16 cellular contexts compared by ENCODE assay signal in genomic region chr9:86181379-86182315, GRCh38.
"Had no signal": no experiment of that assay in that cellular context is flagged by ENCODE, and none has a peak within 500 bp of the region (broad histone marks: within the 10 kb centered on the region; RNA-seq: fewer than 3 reads in every experiment).

No MANE protein-coding gene starts in this region.

- FAIRE-seq: keratinocyte, urothelium cell line had no signal

- H3K4me1 Mint-ChIP-seq: endodermal cell had no signal

- H3K27ac Mint-ChIP-seq: activated naive CD8-positive, alpha-beta T cell; endodermal cell; T-helper 2 cell treated with Interferon-gamma antibody and Interleukin-4, amounts not matched to agents 5 μg/mL and 100 μg/mL, for 36 hours had no signal

- H3K4me1 ChIP-seq: stomach had no signal

- H3K9me3 Mint-ChIP-seq: activated T-cell treated with anti-CD3 and anti-CD28 coated beads, Interleukin-2, amount 50 U/mL, for 4 hours; endodermal cell; T-helper 2 cell treated with Interferon-gamma antibody and Interleukin-4, amounts not matched to agents 5 μg/mL and 100 μg/mL, for 36 hours had no signal

- ATAC-seq: activated T-cell treated with anti-CD3 and anti-CD28 coated beads, Interleukin-2, amount 50 U/mL, for 4 hours; left ventricle myocardium superior had no signal

- H3K27me3 ChIP-seq: brain microvascular endothelial cell, ovary, stomach had no signal

- H3K9me3 ChIP-seq: ovary, stomach, thoracic aorta had no signal

- H3K36me3 Mint-ChIP-seq: activated naive CD8-positive, alpha-beta T cell had no signal

- H3K27ac ChIP-seq: brain microvascular endothelial cell, ovary, stomach, thoracic aorta had no signal

- H3K4me3 ChIP-seq: ovary, stomach, thoracic aorta had no signal

- H3K36me3 ChIP-seq: brain microvascular endothelial cell, ovary, stomach, thoracic aorta had no signal

- DNase-seq: activated CD4-positive, alpha-beta T cell treated with anti-CD3 and anti-CD28 coated beads, Interleukin-2, amount 50 U/mL, for 48 hours; activated CD4-positive, CD25-positive, alpha-beta regulatory T cell treated with anti-CD3 and anti-CD28 coated beads, Interleukin-2, amount 50 U/mL, for 72 hours; activated effector memory CD4-positive, alpha-beta T cell treated with anti-CD3 and anti-CD28 coated beads, Interleukin-2, amount 50 U/mL, for 16 hours; activated T-cell treated with anti-CD3 and anti-CD28 coated beads, Interleukin-2, amount 50 U/mL, for 4 hours; brain microvascular endothelial cell; dermis blood vessel endothelial cell; endodermal cell; left ventricle myocardium superior; ovary; retina; stomach had no signal

- H3K4me3 Mint-ChIP-seq: activated naive CD8-positive, alpha-beta T cell; activated T-cell treated with anti-CD3 and anti-CD28 coated beads, Interleukin-2, amount 50 U/mL, for 4 hours; endodermal cell; T-helper 2 cell treated with Interferon-gamma antibody and Interleukin-4, amounts not matched to agents 5 μg/mL and 100 μg/mL, for 36 hours had no signal
